15 cellular contexts compared by ENCODE assay signal in genomic region chr7:151551820-151552219, GRCh38. TPM values are rescaled to one million over a fixed set of nuclear protein-coding genes. Genes with fewer than 3 reads are reported as not detected.
DNase-seq lines count a peak whose midpoint lies in the region; TF ChIP-seq lines count a peak whose summit lies in the region.
"Had no signal": no experiment of that assay in that cellular context is flagged by ENCODE, and none has a peak within 500 bp of the region (broad histone marks: within the 10 kb centered on the region; RNA-seq: fewer than 3 reads in every experiment).

No MANE protein-coding gene starts in this region.

- H3K9ac ChIP-seq in parathyroid adenoma = no peak overlapping the region

- peak overlapping the region; percentile 75 for H3K27ac ChIP-seq in parathyroid adenoma

- no peaks in the 10 kb centered on the region for H3K9me3 Mint-ChIP-seq in endothelial cell (ENCODE audit: unreplicated experiment)
- H3K9me3 Mint-ChIP-seq in HFFc6 = no peaks in the 10 kb centered on the region
- H3K9me3 Mint-ChIP-seq: neural crest cell had no signal

- H3K4me3 ChIP-seq in parathyroid adenoma (ENCODE audit: low read depth, low read length) = no peak overlapping the region
- H3K4me3 ChIP-seq: GM12878, K562 had no signal

- H3K27me3 Mint-ChIP-seq in endothelial cell (ENCODE audit: unreplicated experiment) (peaks cover 6% of the 10 kb centered on the region), HFFc6 (ENCODE audit: insufficient read depth) (peaks cover 18% of the 10 kb centered on the region)

- H3K36me3 Mint-ChIP-seq in endothelial cell (ENCODE audit: low read depth, unreplicated experiment) (peaks cover 3% of the 10 kb centered on the region), HFFc6 (ENCODE audit: low read depth) (no peaks in the 10 kb centered on the region)

- no peak for TF ChIP-seq CTCF in endothelial cell (IDR thresholded peaks at IDR 0.05; ENCODE audit: unreplicated experiment)
- no peak for TF ChIP-seq CTCF in parathyroid adenoma (IDR thresholded peaks at IDR 0.05)
- no peak for TF ChIP-seq CTCF in HFFc6 (IDR thresholded peaks at IDR 0.05)

- peaks cover 13% of the 10 kb centered on the region for H3K4me1 ChIP-seq in parathyroid adenoma

- H3K27ac Mint-ChIP-seq in endothelial cell (ENCODE audit: unreplicated experiment) (peak overlapping the region; percentile 28), HFFc6 (no peak overlapping the region)

- peak overlapping the region; percentile 81 for H2AFZ ChIP-seq in parathyroid adenoma

- peak; percentile 43 for DNase-seq in Daoy (ENCODE audit: low read depth)
- DNase-seq in NCI-H2029 treated with DMSO at 0.1 percent for 48 hours (lab: John Stamatoyannopoulos, UW) = peak; percentile 88
- DNase-seq in endothelial cell (ENCODE audit: low spot score) = no peak
- DNase-seq in HFFc6 = no peak
- DNase-seq in MV-4-11 (lab: John Stamatoyannopoulos, UW) = no peak
- no peak for DNase-seq in NCI-H1694 (lab: John Stamatoyannopoulos, UW)
- DNase-seq: activated CD4-positive, alpha-beta T cell treated with anti-CD3 and anti-CD28 coated beads, Interleukin-2, amount 50 U/mL, for 1 hour; amniotic stem cell; central memory CD4-positive, alpha-beta T cell; effector CD4-positive, alpha-beta T cell; stimulated activated naive CD4-positive, alpha-beta T cell treated with Interleukin-2 at 50 U/mL for 16 hours had no signal

- H3K36me3 ChIP-seq in parathyroid adenoma (ENCODE audit: control insufficient read depth, insufficient read depth, low read length) = no peaks in the 10 kb centered on the region

- H3K79me2 ChIP-seq in parathyroid adenoma = no peaks in the 10 kb centered on the region

- H3K4me1 Mint-ChIP-seq in endothelial cell (ENCODE audit: unreplicated experiment) (peaks cover 7% of the 10 kb centered on the region), HFFc6 (ENCODE audit: low read depth) (peaks cover 12% of the 10 kb centered on the region; the same call in 1 of the 2 replicates)
- H3K4me1 Mint-ChIP-seq: neural crest cell had no signal

- H3K9me3 ChIP-seq in parathyroid adenoma (ENCODE audit: control insufficient read depth, low read length) = no peaks in the 10 kb centered on the region

- H3K4me3 Mint-ChIP-seq in endothelial cell (ENCODE audit: unreplicated experiment) (no peak overlapping the region), HFFc6 (no peak overlapping the region)
- H3K4me3 Mint-ChIP-seq: neural crest cell had no signal

- H3K27me3 ChIP-seq in parathyroid adenoma (ENCODE audit: control insufficient read depth, insufficient read depth, low read length) = no peaks in the 10 kb centered on the region

- no peak overlapping the region for H3K4me2 ChIP-seq in parathyroid adenoma (ENCODE audit: low read length)

RNA-seq across cellular contexts. Expression of gene RHEB, which starts 32.1 kb away (rescaled TPM):
- total RNA-seq in Daoy (2014; rRNA removed; shearing (Covaris generic)) = 307 and 426 TPM in 2 replicates
- 94.2 TPM for total RNA-seq in endothelial cell (ENCODE audit: unreplicated experiment)
- 100 to 1,000 TPM; 104 to 122 (median 118) TPM for total RNA-seq in HFFc6 (2021; fragmentation: NEBNext Ultra II Directional; extraction: Animal tissue kit (Norgen Biotek cat#: 25700))

Comparison
In these comparisons a context has a peak if more than half of its experiments do, and no peak if none do; other contexts are left out.
1. DNase-seq: peak in Daoy (single experiment) and NCI-H2029 treated with DMSO at 0.1 percent for 48 hours (single experiment); none in endothelial cell (single experiment), HFFc6 (single experiment), MV-4-11 (single experiment) and NCI-H1694 (single experiment).